Comparison of ENCODE assay signal across 8 cellular contexts in genomic region chr5:16936150-16937022, GRCh38. TPM values are rescaled to one million over a fixed set of nuclear protein-coding genes. Genes with fewer than 3 reads are reported as not detected.
DNase-seq lines count a peak whose midpoint lies in the region; FAIRE-seq and TF ChIP-seq lines count a peak whose summit lies in the region.

MYO10 (minus strand) TSS chr5:16936288; CDS start chr5:16935808, 480 bp downstream.

- peaks cover 22% of the 10 kb centered on the region for H4K20me1 ChIP-seq in keratinocyte (ENCODE audit: control insufficient read depth, extremely low read depth, insufficient read depth, low read length)

- no peak for FAIRE-seq in keratinocyte (lab: Jason Lieb, UNC)
- FAIRE-seq in small intestine (lab: Jason Lieb, UNC), result no peak

- WGBS in small intestine, 3 donors, result 1 to 5% (median 1%) methylated on average over 37 to 71 of the region's 71 CpGs

- H3K9me3 ChIP-seq in keratinocyte (ENCODE audit: control insufficient read depth, low read depth, low read length) (no peaks in the 10 kb centered on the region), small intestine (ENCODE audit: control insufficient read depth, low read depth) (no peaks in the 10 kb centered on the region)

- CTCF ChIA-PET in HEK293T (lab: Yijun Ruan, JAX), result interaction anchor here (1.3 to 1.6 kb wide), 2 partner anchors 145 to 197 kb away, joined by 3 to 7 read pairs; no protein-coding TSS in a partner anchor

- no peaks in the 10 kb centered on the region for H3K9me1 ChIP-seq in keratinocyte (ENCODE audit: control insufficient read depth, extremely low read depth, insufficient read depth, low read length)

- H2AFZ ChIP-seq in keratinocyte (ENCODE audit: control insufficient read depth, low read length), result peak within 1 kb of the TSS; percentile 79

- peaks cover 30% of the 10 kb centered on the region for H3K4me1 ChIP-seq in keratinocyte (ENCODE audit: control insufficient read depth, extremely low read depth, insufficient read depth, low read length)
- H3K4me1 ChIP-seq in small intestine (ENCODE audit: control insufficient read depth in 2 of 2, insufficient read depth in 1 of 2, low read depth in 1 of 2, low read length in 1 of 2), result peaks cover 0 to 3% of the 10 kb centered on the region in 2 donors

- H3K27ac ChIP-seq in VCaP (peak within 1 kb of the TSS; percentile 86), keratinocyte (ENCODE audit: control insufficient read depth, insufficient read depth, low read length) (peak within 1 kb of the TSS; percentile 98), small intestine (ENCODE audit: low read depth in 1 of 2, low read length in 1 of 2) (peak within 1 kb of the TSS; percentile 95 to 96)

- H3K4me3 ChIP-seq in keratinocyte (ENCODE audit: control insufficient read depth in 2 of 3, extremely low read depth in 1 of 3, insufficient read depth in 2 of 3, low read depth in 1 of 3, low read length in 3 of 3) (peak within 1 kb of the TSS; percentile 90 to 99 (median 90)), small intestine (ENCODE audit: low read depth in 1 of 2, low read length in 2 of 2) (peak within 1 kb of the TSS; percentile 73 to 82)

- dilution Hi-C loops in keratinocyte (cut with MboI; ENCODE audit: extremely low pct_ligation_motif_present, low sequenced_read_pairs), result no loop called here

- peaks cover 46% of the 10 kb centered on the region for H3K79me2 ChIP-seq in keratinocyte (ENCODE audit: control insufficient read depth, insufficient read depth, low read length)

- peak within 1 kb of the TSS; percentile 92 for H3K4me2 ChIP-seq in keratinocyte (ENCODE audit: control insufficient read depth, extremely low read depth, insufficient read depth, low read depth, low read length)

- DNase-seq in GDM1 (lab: John Stamatoyannopoulos, UW) (peak; percentile 38), HEK293T (ENCODE audit: extremely low spot score) (peak; percentile 90), NCI-H146 (lab: John Stamatoyannopoulos, UW) (peak; percentile 89), cerebellum (ENCODE audit: low spot score) (peak; percentile 53), keratinocyte (ENCODE audit: low read depth, low spot score) (no peak), small intestine (peak; percentile 72)
- DNase-seq in effector CD8-positive, alpha-beta T cell (lab: John Stamatoyannopoulos, UW), result no peak

- TF ChIP-seq CTCF in VCaP (conservative IDR thresholded peaks at IDR 0.05) (no peak), keratinocyte (optimal IDR thresholded peaks at IDR 0.05 in 1 of 3, IDR thresholded peaks at IDR 0.05 in 1 of 3, conservative IDR thresholded peaks at IDR 0.05 in 1 of 3; ENCODE audit: extremely low read depth in 1 of 3, insufficient read depth in 2 of 3, low read length in 3 of 3) (no peak)

- POLR2A ChIA-PET in HEK293T (lab: Yijun Ruan, JAX), result interaction anchor here (0.6 to 1.3 kb wide), 5 partner anchors 17 to 196 kb away, joined by 3 to 6 read pairs (median 4); no protein-coding TSS in a partner anchor

- H3K9ac ChIP-seq in keratinocyte (ENCODE audit: control insufficient read depth, extremely low read depth, insufficient read depth, low read length), result peak within 1 kb of the TSS; percentile 99

- H3K36me3 ChIP-seq in keratinocyte (ENCODE audit: control insufficient read depth in 2 of 2, extremely low read depth in 1 of 2, insufficient read depth in 2 of 2, low read length in 2 of 2) (no peaks in the 10 kb centered on the region), small intestine (ENCODE audit: control insufficient read depth in 2 of 2, insufficient read depth in 2 of 2, low read length in 2 of 2) (no peaks in the 10 kb centered on the region)

- no peaks in the 10 kb centered on the region for H3K27me3 ChIP-seq in keratinocyte (ENCODE audit: control insufficient read depth, extremely low read depth, insufficient read depth, low read length)
- H3K27me3 ChIP-seq in small intestine (ENCODE audit: control insufficient read depth in 2 of 2, insufficient read depth in 2 of 2, low read length in 2 of 2), result no peaks in the 10 kb centered on the region

TF ChIP-seq in HEK293T, 16 proteins besides CTCF, POLR2A, EP300 and RAD21:
- TF ChIP-seq SP1 (IDR thresholded peaks at IDR 0.05) (no peak), L3MBTL2 (conservative IDR thresholded peaks at IDR 0.05) (peak; percentile 44; the same call in 1 of the 2 replicates)
TF ChIP-seq in HEK293T: peak in this region for 1.

RNA-seq across cellular contexts. Expression of gene MYO10, which starts in this region (rescaled TPM):
- 21.7 TPM for total RNA-seq in cerebellum
- polyA plus RNA-seq in keratinocyte (16.1 to 22.5 TPM (median 22.0 TPM) in 3 replicates), small intestine (10 to 100 TPM; 10.3 to 22.5 (median 14.9) TPM)
- polyA plus RNA-seq in keratinocyte (2011; ENCODE audit: low read depth), result 28.7 TPM
- polyA plus RNA-seq in keratinocyte (2011; cell fraction: cytosol; rRNA removed), result 20.3 and 20.9 TPM in 2 replicates
- polyA plus RNA-seq in keratinocyte (2011; cell fraction: nucleus; rRNA removed), result 53.3 and 53.4 TPM in 2 replicates
- 14.8 and 47.7 TPM in 2 replicates for polyA plus RNA-seq in keratinocyte (2012; ENCODE audit: low replicate concordance)
- 43.8 to 125 TPM (median 75.8 TPM) in 3 replicates for polyA minus RNA-seq in keratinocyte
- 44.9 TPM for polyA minus RNA-seq in keratinocyte (2011; cell fraction: cytosol; rRNA and poly(A)+ RNA removed)
- polyA minus RNA-seq in keratinocyte (2011; cell fraction: nucleus; rRNA and poly(A)+ RNA removed), result 59.8 and 125 TPM in 2 replicates

Comparison
In these comparisons a context has a peak if more than half of its experiments do, and no peak if none do; other contexts are left out.
1. DNase-seq: peak in GDM1 (single experiment), HEK293T (single experiment), NCI-H146 (single experiment), cerebellum (single experiment) and small intestine (single experiment); none in keratinocyte (single experiment) and effector CD8-positive, alpha-beta T cell (single experiment).
2. Peak in every context shown above with its lines, with median percentiles within 50 percentile points of each other: H3K27ac ChIP-seq.